Comparison of ENCODE assay signal across 8 cellular contexts in genomic region chr9:69971643-69972449, GRCh38.
DNase-seq lines count a peak whose midpoint lies in the region; ATAC-seq and TF ChIP-seq lines count a peak whose summit lies in the region.

No MANE protein-coding gene starts in this region.

- H3K18ac ChIP-seq in H9 (ENCODE audit: insufficient read length, low read depth, low read length), result no peak overlapping the region

- CTCF ChIA-PET in activated B cell treated with CpG ODN at 0.5 μM for 24 hours (lab: Charles Lee), result interaction anchor here (1.0 to 4.1 kb wide), 7 partner anchors 9 to 633 kb away, joined by 3 to 52 read pairs (median 5); no protein-coding TSS in a partner anchor

- no peak overlapping the region for H2BK15ac ChIP-seq in H9 (ENCODE audit: low read depth, low read length)

- H2BK20ac ChIP-seq in H9 (ENCODE audit: low read depth, low read length, poor library complexity, severe bottlenecking), result no peak overlapping the region

- H3K27me3 Mint-ChIP-seq in H9 (ENCODE audit: low read depth), result peaks cover 2% of the 10 kb centered on the region; the same call in 1 of the 2 replicates
- H3K27me3 Mint-ChIP-seq in activated B cell treated with CpG ODN at 0.5 μM for 24 hours, result peaks cover 16% of the 10 kb centered on the region

- no peak overlapping the region for H3K4me2 ChIP-seq in H9 (ENCODE audit: insufficient read depth, insufficient read length, low read length)

- H3K4me3 ChIP-seq in left lung, result no peak overlapping the region

- POLR2A ChIA-PET in activated B cell treated with CpG ODN at 0.5 μM for 24 hours (lab: Charles Lee), result no interaction called here

- H3K79me1 ChIP-seq in H9 (ENCODE audit: insufficient read depth, low read depth, low read length, poor library complexity, severe bottlenecking), result no peaks in the 10 kb centered on the region

- no peak overlapping the region for H2AK5ac ChIP-seq in H9 (ENCODE audit: insufficient read length, low read length)

- H4K5ac ChIP-seq in H9 (ENCODE audit: insufficient read length, low read depth, low read length), result no peak overlapping the region

- H3K9ac ChIP-seq in H9 (ENCODE audit: extremely low read depth, insufficient read length, low read length), result no peak overlapping the region

- no peak overlapping the region for H2BK5ac ChIP-seq in H9 (ENCODE audit: insufficient read length, low read length)

- H3K27ac Mint-ChIP-seq in H9, result no peak overlapping the region
- no peak overlapping the region for H3K27ac Mint-ChIP-seq in activated B cell treated with CpG ODN at 0.5 μM for 24 hours

- H3K4me1 Mint-ChIP-seq in H9, result peaks cover 21 to 23% of the 10 kb centered on the region in 2 experiments
- no peaks in the 10 kb centered on the region for H3K4me1 Mint-ChIP-seq in activated B cell treated with CpG ODN at 0.5 μM for 24 hours

- no peak overlapping the region for H3K56ac ChIP-seq in H9 (ENCODE audit: insufficient read length, low read depth, low read length)

- H3K9me3 ChIP-seq in H9 (ENCODE audit: control insufficient read depth, low read depth, low read length) (no peaks in the 10 kb centered on the region), left lung (no peaks in the 10 kb centered on the region)

- H2BK12ac ChIP-seq in H9 (ENCODE audit: insufficient read length, low read depth, low read length), result no peak overlapping the region

- H3T11ph ChIP-seq in H9 (ENCODE audit: low read length), result no peak overlapping the region

- no peaks in the 10 kb centered on the region for H4K20me1 ChIP-seq in H9 (ENCODE audit: control insufficient read depth, insufficient read depth, insufficient read length)

- H3K4ac ChIP-seq in H9 (ENCODE audit: low read depth, low read length), result no peak overlapping the region

- H3K27me3 ChIP-seq in H9 (ENCODE audit: insufficient read depth, low read length) (no peaks in the 10 kb centered on the region), left lung (no peaks in the 10 kb centered on the region)

- H2BK120ac ChIP-seq in H9 (ENCODE audit: low read depth, low read length, poor library complexity, severe bottlenecking), result no peak overlapping the region

- H3K27ac ChIP-seq in H9 (ENCODE audit: insufficient read length, low read depth, low read length) (no peak overlapping the region), left lung (no peak overlapping the region)

- H3K36me3 ChIP-seq in left lung, result no peaks in the 10 kb centered on the region

- H2AFZ ChIP-seq in H9 (ENCODE audit: low read length), result no peak overlapping the region

- no peak overlapping the region for H3K14ac ChIP-seq in H9 (ENCODE audit: insufficient read depth, low read length)

- TF ChIP-seq CTCF in H9 (conservative IDR thresholded peaks at IDR 0.05) (peak; percentile 92), activated B cell treated with CpG ODN at 0.5 μM for 24 hours (IDR thresholded peaks at IDR 0.05) (no peak), left lung (IDR thresholded peaks at IDR 0.05) (peak; percentile 72 to 74)

- intact Hi-C loops in activated B cell treated with CpG ODN at 0.5 μM for 24 hours (cut with micrococcal nuclease) (loop anchor here (1.0 to 5.0 kb wide), 3 partner anchors 141 to 510 kb away; no protein-coding TSS in a partner anchor), left lung (cut with DNase I) (loop anchor here in 1 of 2 donors (10.0 kb wide), 1 partner anchor 643 kb away; no protein-coding TSS in a partner anchor)

- no peak overlapping the region for H4K91ac ChIP-seq in H9 (ENCODE audit: insufficient read length, low read depth, low read length)

- no peaks in the 10 kb centered on the region for H3K23me2 ChIP-seq in H9 (ENCODE audit: insufficient read length, low read depth, low read length, poor library complexity, severe bottlenecking)

- no peak overlapping the region for H4K8ac ChIP-seq in H9 (replicated peaks; ENCODE audit: insufficient read length, low read depth, low read length)

- H3K23ac ChIP-seq in H9 (ENCODE audit: insufficient read length, low read depth, low read length), result no peak overlapping the region

- peak; percentile 82 for DNase-seq in DMS 273 (lab: John Stamatoyannopoulos, UW; ENCODE audit: unreplicated experiment)
- peak; percentile 82 for DNase-seq in H9
- peak; percentile 42 for DNase-seq in NCI-H2029 (lab: John Stamatoyannopoulos, UW)
- peak; percentile 17 for DNase-seq in activated B cell treated with CpG ODN at 0.5 μM for 24 hours
- peak; percentile 82 for DNase-seq in dermis blood vessel endothelial cell
- peak; percentile 67 to 74 for DNase-seq in left lung
- peak; percentile 11 to 38 (median 22) for DNase-seq in stimulated activated CD4-positive, alpha-beta T cell treated with anti-CD3 and anti-CD28 coated beads, TNF-alpha, amount 100 ng/mL, for 24 hours (ENCODE audit: low read depth in 3 of 3)

- ATAC-seq in activated B cell treated with CpG ODN at 0.5 μM for 24 hours (ENCODE audit: low read depth) (no peak), left lung (peak; percentile 84), HG03521 (IDR thresholded peaks at IDR 0.05; ENCODE audit: unreplicated experiment) (no peak)

- H3K9me3 Mint-ChIP-seq in H9 (peaks cover 0 to 2% of the 10 kb centered on the region in 2 experiments; a peak in 2 of 5 replicates), activated B cell treated with CpG ODN at 0.5 μM for 24 hours (no peaks in the 10 kb centered on the region)

- WGBS in H9 (ENCODE audit: extremely low coverage, insufficient read length, low lambda C conversion rate), result no CpG with 5 or more reads among the region's 16 CpGs

- H3K36me3 Mint-ChIP-seq in H9 (ENCODE audit: insufficient read depth in 1 of 3, low read depth in 3 of 3) (no peaks in the 10 kb centered on the region), activated B cell treated with CpG ODN at 0.5 μM for 24 hours (ENCODE audit: low read depth) (no peaks in the 10 kb centered on the region)

- H3K79me2 ChIP-seq in H9 (ENCODE audit: insufficient read depth, low read length), result no peaks in the 10 kb centered on the region

- no peak overlapping the region for H3K4me3 Mint-ChIP-seq in H9
- H3K4me3 Mint-ChIP-seq in activated B cell treated with CpG ODN at 0.5 μM for 24 hours, result no peak overlapping the region

- H3K4me1 ChIP-seq in H9 (ENCODE audit: insufficient read depth, low read length) (no peaks in the 10 kb centered on the region), left lung (no peaks in the 10 kb centered on the region)

Comparison
In these comparisons a context has a peak if more than half of its experiments do, and no peak if none do; other contexts are left out.
1. DNase-seq: peak in every context shown above with its lines; median percentile 82 in DMS 273; 82 in H9; 82 in dermis blood vessel endothelial cell; 70 in left lung; 42 in NCI-H2029; 22 in stimulated activated CD4-positive, alpha-beta T cell treated with anti-CD3 and anti-CD28 coated beads, TNF-alpha, amount 100 ng/mL, for 24 hours; 17 in activated B cell treated with CpG ODN at 0.5 μM for 24 hours.